ENCODE assay signal across 1 cellular context in the genomic region with DNA sequence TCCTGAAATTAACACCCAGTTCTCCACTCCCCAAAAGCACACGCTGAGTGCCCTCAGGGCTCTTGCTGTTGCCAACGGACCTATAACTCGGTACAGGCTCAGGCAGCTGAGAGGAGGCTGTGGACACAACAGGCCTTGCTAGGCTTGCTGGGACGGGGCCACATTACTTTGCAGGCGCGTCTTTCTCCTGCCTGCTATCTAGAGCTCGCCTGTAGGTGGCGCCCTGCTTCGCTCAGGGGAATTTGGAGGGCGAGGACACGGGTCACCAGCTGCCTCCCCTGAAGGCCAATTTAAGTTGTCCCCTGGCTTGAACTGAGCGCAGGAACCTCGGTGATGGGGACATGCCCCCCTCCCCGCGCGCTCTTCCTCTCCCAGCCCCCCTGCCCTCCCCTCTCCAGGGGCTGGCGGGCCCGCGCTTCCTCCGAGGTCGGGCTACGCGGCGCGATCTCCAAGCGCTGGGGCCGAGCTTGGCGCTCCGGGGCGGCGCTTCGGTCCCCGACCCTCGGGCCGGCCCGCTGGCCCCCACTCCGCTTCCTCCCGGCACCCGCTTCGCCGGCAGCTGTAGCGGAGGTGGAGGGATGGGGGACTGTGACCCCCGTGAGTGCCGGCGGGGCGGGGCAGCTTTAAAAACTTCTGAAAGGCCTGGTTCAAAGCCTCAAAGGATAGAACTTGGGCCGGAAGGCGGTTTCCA.
A peak's percentile ranks its signal among the peaks of the same experiment; 100 is the strongest.
TF ChIP-seq lines count a peak whose summit lies in the region.

No MANE protein-coding gene starts in this region.

TF ChIP-seq in GM23338, 12 proteins besides CTCF, POLR2A, EP300 and RAD21 (continued from another document):
- TF ChIP-seq, protein P1, sequence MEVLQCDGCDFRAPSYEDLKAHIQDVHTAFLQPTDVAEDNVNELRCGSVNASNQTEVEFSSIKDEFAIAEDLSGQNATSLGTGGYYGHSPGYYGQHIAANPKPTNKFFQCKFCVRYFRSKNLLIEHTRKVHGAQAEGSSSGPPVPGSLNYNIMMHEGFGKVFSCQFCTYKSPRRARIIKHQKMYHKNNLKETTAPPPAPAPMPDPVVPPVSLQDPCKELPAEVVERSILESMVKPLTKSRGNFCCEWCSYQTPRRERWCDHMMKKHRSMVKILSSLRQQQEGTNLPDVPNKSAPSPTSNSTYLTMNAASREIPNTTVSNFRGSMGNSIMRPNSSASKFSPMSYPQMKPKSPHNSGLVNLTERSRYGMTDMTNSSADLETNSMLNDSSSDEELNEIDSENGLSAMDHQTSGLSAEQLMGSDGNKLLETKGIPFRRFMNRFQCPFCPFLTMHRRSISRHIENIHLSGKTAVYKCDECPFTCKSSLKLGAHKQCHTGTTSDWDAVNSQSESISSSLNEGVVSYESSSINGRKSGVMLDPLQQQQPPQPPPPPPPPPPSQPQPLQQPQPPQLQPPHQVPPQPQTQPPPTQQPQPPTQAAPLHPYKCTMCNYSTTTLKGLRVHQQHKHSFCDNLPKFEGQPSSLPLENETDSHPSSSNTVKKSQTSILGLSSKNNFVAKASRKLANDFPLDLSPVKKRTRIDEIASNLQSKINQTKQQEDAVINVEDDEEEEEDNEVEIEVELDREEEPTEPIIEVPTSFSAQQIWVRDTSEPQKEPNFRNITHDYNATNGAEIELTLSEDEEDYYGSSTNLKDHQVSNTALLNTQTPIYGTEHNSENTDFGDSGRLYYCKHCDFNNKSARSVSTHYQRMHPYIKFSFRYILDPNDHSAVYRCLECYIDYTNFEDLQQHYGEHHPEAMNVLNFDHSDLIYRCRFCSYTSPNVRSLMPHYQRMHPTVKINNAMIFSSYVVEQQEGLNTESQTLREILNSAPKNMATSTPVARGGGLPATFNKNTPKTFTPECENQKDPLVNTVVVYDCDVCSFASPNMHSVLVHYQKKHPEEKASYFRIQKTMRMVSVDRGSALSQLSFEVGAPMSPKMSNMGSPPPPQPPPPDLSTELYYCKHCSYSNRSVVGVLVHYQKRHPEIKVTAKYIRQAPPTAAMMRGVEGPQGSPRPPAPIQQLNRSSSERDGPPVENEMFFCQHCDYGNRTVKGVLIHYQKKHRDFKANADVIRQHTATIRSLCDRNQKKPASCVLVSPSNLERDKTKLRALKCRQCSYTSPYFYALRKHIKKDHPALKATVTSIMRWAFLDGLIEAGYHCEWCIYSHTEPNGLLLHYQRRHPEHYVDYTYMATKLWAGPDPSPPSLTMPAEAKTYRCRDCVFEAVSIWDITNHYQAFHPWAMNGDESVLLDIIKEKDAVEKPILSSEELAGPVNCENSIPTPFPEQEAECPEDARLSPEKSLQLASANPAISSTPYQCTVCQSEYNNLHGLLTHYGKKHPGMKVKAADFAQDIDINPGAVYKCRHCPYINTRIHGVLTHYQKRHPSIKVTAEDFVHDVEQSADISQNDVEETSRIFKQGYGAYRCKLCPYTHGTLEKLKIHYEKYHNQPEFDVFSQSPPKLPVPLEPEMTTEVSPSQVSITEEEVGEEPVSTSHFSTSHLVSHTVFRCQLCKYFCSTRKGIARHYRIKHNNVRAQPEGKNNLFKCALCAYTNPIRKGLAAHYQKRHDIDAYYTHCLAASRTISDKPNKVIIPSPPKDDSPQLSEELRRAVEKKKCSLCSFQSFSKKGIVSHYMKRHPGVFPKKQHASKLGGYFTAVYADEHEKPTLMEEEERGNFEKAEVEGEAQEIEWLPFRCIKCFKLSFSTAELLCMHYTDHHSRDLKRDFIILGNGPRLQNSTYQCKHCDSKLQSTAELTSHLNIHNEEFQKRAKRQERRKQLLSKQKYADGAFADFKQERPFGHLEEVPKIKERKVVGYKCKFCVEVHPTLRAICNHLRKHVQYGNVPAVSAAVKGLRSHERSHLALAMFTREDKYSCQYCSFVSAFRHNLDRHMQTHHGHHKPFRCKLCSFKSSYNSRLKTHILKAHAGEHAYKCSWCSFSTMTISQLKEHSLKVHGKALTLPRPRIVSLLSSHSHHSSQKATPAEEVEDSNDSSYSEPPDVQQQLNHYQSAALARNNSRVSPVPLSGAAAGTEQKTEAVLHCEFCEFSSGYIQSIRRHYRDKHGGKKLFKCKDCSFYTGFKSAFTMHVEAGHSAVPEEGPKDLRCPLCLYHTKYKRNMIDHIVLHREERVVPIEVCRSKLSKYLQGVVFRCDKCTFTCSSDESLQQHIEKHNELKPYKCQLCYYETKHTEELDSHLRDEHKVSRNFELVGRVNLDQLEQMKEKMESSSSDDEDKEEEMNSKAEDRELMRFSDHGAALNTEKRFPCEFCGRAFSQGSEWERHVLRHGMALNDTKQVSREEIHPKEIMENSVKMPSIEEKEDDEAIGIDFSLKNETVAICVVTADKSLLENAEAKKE (CRISPR knock-in tag; IDR thresholded peaks at IDR 0.05), result peak; percentile 52; the same call in 1 of the 2 replicates
- no peak for TF ChIP-seq EZH2phosphoT487 (IDR thresholded peaks at IDR 0.05; ENCODE audit: unreplicated experiment)
- no peak for TF ChIP-seq NANOG (IDR thresholded peaks at IDR 0.05; ENCODE audit: borderline replicate concordance)
- peak; percentile 53 for TF ChIP-seq CREB1 (CRISPR knock-in tag; IDR thresholded peaks at IDR 0.05; ENCODE audit: low read depth)
- no peak for TF ChIP-seq STAT1 (IDR thresholded peaks at IDR 0.05; ENCODE audit: unreplicated experiment)
- no peak for TF ChIP-seq ZNF114 (CRISPR knock-in tag; IDR thresholded peaks at IDR 0.05)
- no peak for TF ChIP-seq JUNB (IDR thresholded peaks at IDR 0.05; ENCODE audit: unreplicated experiment)
- no peak for TF ChIP-seq POLR2AphosphoS5 (IDR thresholded peaks at IDR 0.05; ENCODE audit: low read depth)
- TF ChIP-seq EZH2 (IDR thresholded peaks at IDR 0.05; ENCODE audit: low read depth, unreplicated experiment), result no peak
